9 cellular contexts compared by ENCODE assay signal in genomic region chr6:120378582-120379220, GRCh38.
DNase-seq lines count a peak whose midpoint lies in the region; ATAC-seq and TF ChIP-seq lines count a peak whose summit lies in the region.
"Had no signal": no experiment of that assay in that cellular context is flagged by ENCODE, and none has a peak within 500 bp of the region (broad histone marks: within the 10 kb centered on the region; RNA-seq: fewer than 3 reads in every experiment).

No MANE protein-coding gene starts in this region.

- H3K4me3 ChIP-seq in cardiac muscle cell (no peak overlapping the region), NB4 (ENCODE audit: low read depth, low read length) (no peak overlapping the region), adrenal gland (no peak overlapping the region)

- H3K27ac ChIP-seq in cardiac muscle cell (no peak overlapping the region), adrenal gland (no peak overlapping the region)

- H3K4me1 Mint-ChIP-seq in nephron progenitor cell: no peaks in the 10 kb centered on the region

- H3K4me3 Mint-ChIP-seq in nephron progenitor cell: no peak overlapping the region
- H3K4me3 Mint-ChIP-seq: dendritic cell treated with granulocyte-macrophage colony-stimulating factor and Interleukin-4, amounts not matched to agents 40 ng/mL and 50 ng/mL, for 4 days had no signal

- no peaks in the 10 kb centered on the region for H3K27me3 Mint-ChIP-seq in nephron progenitor cell (ENCODE audit: low read depth, poor library complexity)
- H3K27me3 Mint-ChIP-seq: dendritic cell treated with granulocyte-macrophage colony-stimulating factor and Interleukin-4, amounts not matched to agents 40 ng/mL and 50 ng/mL, for 4 days had no signal

- intact Hi-C loops in left ventricle myocardium superior (cut with micrococcal nuclease) (no loop called here), adrenal gland (cut with DNase I) (no loop called here)

- TF ChIP-seq CTCF in cardiac muscle cell (IDR thresholded peaks at IDR 0.05; ENCODE audit: low read depth, low read length): peak; percentile 70
- peak; percentile 68 for TF ChIP-seq CTCF in NB4 (IDR thresholded peaks at IDR 0.05; ENCODE audit: low read depth, low read length)
- peak; percentile 33 to 49 (median 40) for TF ChIP-seq CTCF in adrenal gland (IDR thresholded peaks at IDR 0.05)
- TF ChIP-seq CTCF in nephron progenitor cell (IDR thresholded peaks at IDR 0.05): peak; percentile 56

- no peaks in the 10 kb centered on the region for H3K9me3 Mint-ChIP-seq in nephron progenitor cell
- H3K9me3 Mint-ChIP-seq: dendritic cell treated with granulocyte-macrophage colony-stimulating factor and Interleukin-4, amounts not matched to agents 40 ng/mL and 50 ng/mL, for 4 days had no signal

- no peaks in the 10 kb centered on the region for H3K36me3 Mint-ChIP-seq in nephron progenitor cell (ENCODE audit: low read depth)

- no peak overlapping the region for H3K27ac Mint-ChIP-seq in nephron progenitor cell
- H3K27ac Mint-ChIP-seq: dendritic cell treated with granulocyte-macrophage colony-stimulating factor and Interleukin-4, amounts not matched to agents 40 ng/mL and 50 ng/mL, for 4 days had no signal

- H3K9me3 ChIP-seq in cardiac muscle cell (ENCODE audit: low read depth): no peaks in the 10 kb centered on the region
- no peaks in the 10 kb centered on the region for H3K9me3 ChIP-seq in adrenal gland (replicated peaks in 1 of 3)

- ATAC-seq in left ventricle myocardium superior (no peak), HG02678 (IDR thresholded peaks at IDR 0.05; ENCODE audit: unreplicated experiment) (peak; percentile 92)

- DNase-seq in cardiac muscle cell (ENCODE audit: low read depth in 1 of 2, low spot score in 1 of 2) (peak; percentile 64 to 73), left ventricle myocardium superior (no peak), NB4 (ENCODE audit: low read depth) (peak; percentile 58), adrenal gland (peak in 1 of 7 donors; percentile 8), nephron progenitor cell (no peak), medulla oblongata (ENCODE audit: extremely low spot score) (no peak)
- DNase-seq in stimulated activated CD4-positive, alpha-beta T cell treated with anti-CD3 and anti-CD28 coated beads, Interleukin-2, amount 100 ng/mL, for 48 hours: no peak

- no peaks in the 10 kb centered on the region for H3K4me1 ChIP-seq in cardiac muscle cell (ENCODE audit: low read depth)
- no peaks in the 10 kb centered on the region for H3K4me1 ChIP-seq in adrenal gland (replicated peaks in 1 of 2)

- H3K27me3 ChIP-seq in cardiac muscle cell (no peaks in the 10 kb centered on the region), adrenal gland (no peaks in the 10 kb centered on the region)

- 46 to 67% (median 52%) methylated on average over 3 of the region's 3 CpGs for WGBS in adrenal gland, 4 donors

- H3K36me3 ChIP-seq in cardiac muscle cell: no peaks in the 10 kb centered on the region
- no peaks in the 10 kb centered on the region for H3K36me3 ChIP-seq in adrenal gland (replicated peaks in 1 of 2)

- TF ChIP-seq POLR2A in NB4 (IDR thresholded peaks at IDR 0.05; ENCODE audit: extremely low read depth, insufficient read length) (no peak), adrenal gland (IDR thresholded peaks at IDR 0.05) (no peak)

Comparison
In these comparisons a context has a peak if more than half of its experiments do, and no peak if none do; other contexts are left out.
1. DNase-seq: peak in cardiac muscle cell (2 of 2) and NB4 (single experiment); none in left ventricle myocardium superior (single experiment), nephron progenitor cell (single experiment), stimulated activated CD4-positive, alpha-beta T cell treated with anti-CD3 and anti-CD28 coated beads, Interleukin-2, amount 100 ng/mL, for 48 hours (0 of 2) and medulla oblongata (single experiment).
2. Peak in every context shown above with its lines, with median percentiles within 50 percentile points of each other: CTCF ChIP-seq.